20 cellular contexts compared by ENCODE assay signal in genomic region chr9:77546391-77546790, GRCh38.
"Had no signal": no experiment of that assay in that cellular context is flagged by ENCODE, and none has a peak within 500 bp of the region (broad histone marks: within the 10 kb centered on the region; RNA-seq: fewer than 3 reads in every experiment).

No MANE protein-coding gene starts in this region.

- H3K27me3 ChIP-seq: adrenal gland, foreskin keratinocyte, left lung, upper lobe of left lung had no signal

- H3K4me3 Mint-ChIP-seq: activated naive CD8-positive, alpha-beta T cell; activated T-cell treated with anti-CD3 and anti-CD28 coated beads, Interleukin-2, amount 50 U/mL, for 24 hours; activated T-helper 17 cell treated with anti-CD3 and anti-CD28 coated beads, Interleukin-2, amount 50 U/mL, for 72 hours; naive thymus-derived CD8-positive, alpha-beta T cell; T-cell had no signal

- H3K4me1 ChIP-seq: adrenal gland, left lung, upper lobe of left lung had no signal

- H3K27ac Mint-ChIP-seq: activated naive CD8-positive, alpha-beta T cell; activated T-cell treated with anti-CD3 and anti-CD28 coated beads, Interleukin-2, amount 50 U/mL, for 24 hours; activated T-helper 17 cell treated with anti-CD3 and anti-CD28 coated beads, Interleukin-2, amount 50 U/mL, for 72 hours; naive thymus-derived CD8-positive, alpha-beta T cell; progenitor cell of endocrine pancreas; T-cell had no signal

- H3K27me3 Mint-ChIP-seq: progenitor cell of endocrine pancreas had no signal

- H3K4me1 Mint-ChIP-seq: activated T-helper 17 cell treated with anti-CD3 and anti-CD28 coated beads, Interleukin-2, amount 50 U/mL, for 72 hours; naive thymus-derived CD8-positive, alpha-beta T cell; T-cell had no signal

- ATAC-seq: activated T-helper 17 cell treated with anti-CD3 and anti-CD28 coated beads, Interleukin-2, amount 50 U/mL, for 72 hours; foreskin keratinocyte; left lung; naive thymus-derived CD8-positive, alpha-beta T cell; T-cell had no signal

- H3K4me3 ChIP-seq: adrenal gland, left lung, lung, thoracic aorta, upper lobe of left lung had no signal

- H3K27ac ChIP-seq: adrenal gland, epithelial cell of prostate, foreskin keratinocyte, left lung, thoracic aorta, upper lobe of left lung, WERI-Rb-1 had no signal

- H3K36me3 Mint-ChIP-seq: T-cell had no signal

- H3K36me3 ChIP-seq: adrenal gland, left lung, thoracic aorta, upper lobe of left lung, WERI-Rb-1 had no signal

- DNase-seq: activated CD4-positive, alpha-beta T cell treated with anti-CD3 and anti-CD28 coated beads for 1 hour; activated CD4-positive, alpha-beta T cell treated with anti-CD3 and anti-CD28 coated beads, Interleukin-2, amount 50 U/mL, for 1 hour; activated naive CD4-positive, alpha-beta T cell; activated T-cell treated with anti-CD3 and anti-CD28 coated beads, Interleukin-2, amount 50 U/mL, for 24 hours; adrenal gland; foreskin keratinocyte; left lung; naive thymus-derived CD8-positive, alpha-beta T cell; retina; stimulated activated CD4-positive, alpha-beta T cell treated with anti-CD3 and anti-CD28 coated beads, Interleukin-4, amount 100 ng/mL, for 24 hours; stimulated activated naive CD4-positive, alpha-beta T cell treated with Interleukin-2 at 50 U/mL for 16 hours; T-cell; upper lobe of left lung; WERI-Rb-1 had no signal
